Comparison of ENCODE assay signal across 10 cellular contexts in genomic region chr18:74797577-74798151, GRCh38.
A peak's percentile ranks its signal among the peaks of the same experiment; 100 is the strongest.
DNase-seq lines count a peak whose midpoint lies in the region; ATAC-seq, FAIRE-seq and TF ChIP-seq lines count a peak whose summit lies in the region.
"Had no signal": no experiment of that assay in that cellular context is flagged by ENCODE, and none has a peak within 500 bp of the region (broad histone marks: within the 10 kb centered on the region; RNA-seq: fewer than 3 reads in every experiment).

No MANE protein-coding gene starts in this region.

- H3K4me1 ChIP-seq in A549, result peaks cover 10% of the 10 kb centered on the region
- H3K4me1 ChIP-seq: BLaER1 had no signal

- no peaks in the 10 kb centered on the region for H3K27me3 Mint-ChIP-seq in effector memory CD8-positive, alpha-beta T cell
- no peaks in the 10 kb centered on the region for H3K27me3 Mint-ChIP-seq in nephron progenitor cell (ENCODE audit: low read depth, poor library complexity)

- H3K4me3 ChIP-seq in A549, result no peak overlapping the region
- H3K4me3 ChIP-seq: BLaER1 had no signal

- TF ChIP-seq EP300 in A549 (IDR thresholded peaks at IDR 0.05), result no peak

- FAIRE-seq in A549 (lab: Jason Lieb, UNC), result no peak

- no peak for TF ChIP-seq POLR2A in A549 (IDR thresholded peaks at IDR 0.05; ENCODE audit: low read length)

- H3K4me2 ChIP-seq in A549, result peak overlapping the region; percentile 52; the same call in 1 of the 3 replicates
- H3K4me2 ChIP-seq: BLaER1 had no signal

- peak overlapping the region; percentile 27 to 81 for H3K27ac Mint-ChIP-seq in effector memory CD8-positive, alpha-beta T cell
- no peak overlapping the region for H3K27ac Mint-ChIP-seq in nephron progenitor cell

- TF ChIP-seq RAD21 in A549 (conservative IDR thresholded peaks at IDR 0.05 in 1 of 2, IDR thresholded peaks at IDR 0.05 in 1 of 2), result no peak

- ATAC-seq in A549 (no peak), GM21360 (IDR thresholded peaks at IDR 0.05; ENCODE audit: unreplicated experiment) (peak; percentile 26), HG03159 (IDR thresholded peaks at IDR 0.05; ENCODE audit: unreplicated experiment) (peak; percentile 34)
- ATAC-seq in effector memory CD8-positive, alpha-beta T cell (replicated peaks), result no peak

- no peak overlapping the region for H3K27ac ChIP-seq in A549
- H3K27ac ChIP-seq: BLaER1 had no signal

- no peak for DNase-seq in A549 (ENCODE audit: low read depth in 1 of 2, low spot score in 1 of 2)
- no peak for DNase-seq in effector memory CD8-positive, alpha-beta T cell
- DNase-seq in SKM-1 treated with dmso at 0.1 percent for 144 hours (lab: John Stamatoyannopoulos, UW; ENCODE audit: unreplicated experiment), result no peak
- no peak for DNase-seq in nephron progenitor cell
- DNase-seq in activated naive CD4-positive, alpha-beta T cell (lab: John Stamatoyannopoulos, UW), result no peak
- DNase-seq in NCI-H2227 treated with DMSO at 0.1 percent for 48 hours (lab: John Stamatoyannopoulos, UW), result no peak

- H3K4me3 Mint-ChIP-seq in effector memory CD8-positive, alpha-beta T cell, result peak overlapping the region; percentile 50 to 67
- no peak overlapping the region for H3K4me3 Mint-ChIP-seq in nephron progenitor cell

- H3K36me3 Mint-ChIP-seq in effector memory CD8-positive, alpha-beta T cell (ENCODE audit: insufficient read depth), result no peaks in the 10 kb centered on the region
- no peaks in the 10 kb centered on the region for H3K36me3 Mint-ChIP-seq in nephron progenitor cell (ENCODE audit: low read depth)
- H3K36me3 Mint-ChIP-seq: activated naive CD4-positive, alpha-beta T cell treated with anti-CD3 and anti-CD28 coated beads, Interleukin-2, amount 50 U/mL, for 72 hours had no signal

- CTCF ChIA-PET in A549 (lab: Yijun Ruan, JAX), result no interaction called here

- H3K9me3 ChIP-seq in A549, result no peaks in the 10 kb centered on the region
- H3K9me3 ChIP-seq: BLaER1 had no signal

- no peak for TF ChIP-seq CTCF in A549 (IDR thresholded peaks at IDR 0.05)
- TF ChIP-seq CTCF in nephron progenitor cell (IDR thresholded peaks at IDR 0.05), result no peak

- peaks cover 6 to 22% of the 10 kb centered on the region in 2 donors for H3K4me1 Mint-ChIP-seq in effector memory CD8-positive, alpha-beta T cell (ENCODE audit: low read depth in 2 of 2)
- H3K4me1 Mint-ChIP-seq in nephron progenitor cell, result peaks cover 18% of the 10 kb centered on the region

- POLR2A ChIA-PET in A549 (lab: Yijun Ruan, JAX), result no interaction called here

- WGBS in A549 (ENCODE audit: missing lambda C conversion rate), result 86% methylated on average over 6 of the region's 6 CpGs

- H3K9me3 Mint-ChIP-seq in effector memory CD8-positive, alpha-beta T cell, result no peaks in the 10 kb centered on the region
- no peaks in the 10 kb centered on the region for H3K9me3 Mint-ChIP-seq in nephron progenitor cell
- H3K9me3 Mint-ChIP-seq: activated naive CD4-positive, alpha-beta T cell treated with anti-CD3 and anti-CD28 coated beads, Interleukin-2, amount 50 U/mL, for 72 hours had no signal

TF ChIP-seq in A549, 52 proteins besides CTCF, POLR2A, EP300 and RAD21:
- no peak for TF ChIP-seq BCL3 (IDR thresholded peaks at IDR 0.05)
- TF ChIP-seq HES2 (IDR thresholded peaks at IDR 0.05), result no peak
- TF ChIP-seq EHMT2 (IDR thresholded peaks at IDR 0.05; ENCODE audit: low read depth), result no peak
TF ChIP-seq in A549: peak in this region for 0.

Comparison
In these comparisons a context has a peak if more than half of its experiments do, and no peak if none do; other contexts are left out.
1. ATAC-seq: peak in GM21360 (single experiment) and HG03159 (single experiment); none in A549 (0 of 2) and effector memory CD8-positive, alpha-beta T cell (single experiment).